1 cellular context compared by ENCODE assay signal in genomic region chr10:70671619-70672164, GRCh38.
TF ChIP-seq lines count a peak whose summit lies in the region.

No MANE protein-coding gene starts in this region.

TF ChIP-seq in K562, 482 proteins besides CTCF, POLR2A, EP300 and RAD21 (continued from another document and continues in another):
- TF ChIP-seq HMBOX1 (IDR thresholded peaks at IDR 0.05), result no peak
- peak; percentile 85 for TF ChIP-seq FOXP4 (CRISPR knock-in tag; IDR thresholded peaks at IDR 0.05; ENCODE audit: borderline replicate concordance)
- TF ChIP-seq KDM5B (IDR thresholded peaks at IDR 0.05; ENCODE audit: insufficient replicate concordance, low read depth, low read length), result peak; percentile 45
- peak; percentile 31; the same call in 1 of the 2 replicates for TF ChIP-seq SOX6 (IDR thresholded peaks at IDR 0.05)
- no peak for TF ChIP-seq SMAD1 (IDR thresholded peaks at IDR 0.05; ENCODE audit: low read depth, low read length, partially characterized antibody)
- peak; percentile 63; the same call in 1 of the 2 replicates for TF ChIP-seq KLF6 (CRISPR knock-in tag; IDR thresholded peaks at IDR 0.05; ENCODE audit: borderline replicate concordance)
- TF ChIP-seq KAT2B (IDR thresholded peaks at IDR 0.05; ENCODE audit: low read depth, low read length), result no peak
- TF ChIP-seq ZBTB33 (CRISPR knock-in tag; IDR thresholded peaks at IDR 0.05), result 0 out of 2 replicates have a peak, but pooled peaks have one; percentile 26
- TF ChIP-seq NR3C1 (CRISPR knock-in tag; IDR thresholded peaks at IDR 0.05), result no peak
- no peak for TF ChIP-seq FIP1L1 (IDR thresholded peaks at IDR 0.05; ENCODE audit: low read depth, low read length, poor library complexity, severe bottlenecking)
- no peak for TF ChIP-seq MAFK (IDR thresholded peaks at IDR 0.05; ENCODE audit: low read length)
- TF ChIP-seq GTF2A2 (tag; IDR thresholded peaks at IDR 0.05), result no peak
- peak; percentile 61; the same call in 1 of the 2 replicates for TF ChIP-seq ZNF764 (CRISPR knock-in tag; IDR thresholded peaks at IDR 0.05; ENCODE audit: low read depth)
- peak; percentile 75 for TF ChIP-seq NCOA1 (IDR thresholded peaks at IDR 0.05; ENCODE audit: low read depth)
- TF ChIP-seq FOSL1 (tag; conservative IDR thresholded peaks at IDR 0.05), result no peak
- TF ChIP-seq ZNF436 (CRISPR knock-in tag; IDR thresholded peaks at IDR 0.05), result no peak
- TF ChIP-seq IRF9 (tag; IDR thresholded peaks at IDR 0.05), result no peak; the same call in 1 of the 2 replicates
- 0 out of 2 replicates have a peak, but pooled peaks have one; percentile 29 for TF ChIP-seq ZBTB12 (CRISPR knock-in tag; IDR thresholded peaks at IDR 0.05)
- peak; percentile 10; the same call in 1 of the 2 replicates for TF ChIP-seq TFE3 (CRISPR knock-in tag; IDR thresholded peaks at IDR 0.05)
- TF ChIP-seq ARNT (IDR thresholded peaks at IDR 0.05), result peak in 1 of 2 experiments; percentile 86; a peak in 3 of 4 replicates
- peak; percentile 56; the same call in 1 of the 2 replicates for TF ChIP-seq PYGO2 (tag; IDR thresholded peaks at IDR 0.05)
- no peak for TF ChIP-seq MGA (IDR thresholded peaks at IDR 0.05)
- TF ChIP-seq LCOR (CRISPR knock-in tag; IDR thresholded peaks at IDR 0.05), result peak; percentile 87
- TF ChIP-seq PCBP2 (IDR thresholded peaks at IDR 0.05; ENCODE audit: low read depth, low read length, poor library complexity, severe bottlenecking), result no peak
- no peak for TF ChIP-seq CEBPG (CRISPR knock-in tag; IDR thresholded peaks at IDR 0.05)
- TF ChIP-seq CEBPG (tag; conservative IDR thresholded peaks at IDR 0.05 in 1 of 2, IDR thresholded peaks at IDR 0.05 in 1 of 2), result no peak
- no peak for TF ChIP-seq TARDBP (IDR thresholded peaks at IDR 0.05)
- TF ChIP-seq RCOR1 (IDR thresholded peaks at IDR 0.05; ENCODE audit: borderline replicate concordance in 1 of 2, low read depth in 2 of 2, low read length in 2 of 2), result peak; percentile 94 to 98
- peak; percentile 74 for TF ChIP-seq SMARCE1 (IDR thresholded peaks at IDR 0.05)
- peak; percentile 61 for TF ChIP-seq DEAF1 (CRISPR knock-in tag; IDR thresholded peaks at IDR 0.05)
- TF ChIP-seq ZNF589 (CRISPR knock-in tag; IDR thresholded peaks at IDR 0.05; ENCODE audit: low read depth), result no peak
- no peak for TF ChIP-seq SMARCC2 (IDR thresholded peaks at IDR 0.05; ENCODE audit: low read depth)
- no peak for TF ChIP-seq MED1 (CRISPR knock-in tag; IDR thresholded peaks at IDR 0.05; ENCODE audit: borderline replicate concordance)
- no peak for TF ChIP-seq POLR3A (IDR thresholded peaks at IDR 0.05; ENCODE audit: borderline replicate concordance, extremely low read depth, insufficient read depth, insufficient read length)
- no peak for TF ChIP-seq ZNF408 (CRISPR knock-in tag; IDR thresholded peaks at IDR 0.05; ENCODE audit: low read depth)
- TF ChIP-seq SNRNP70 (optimal IDR thresholded peaks at IDR 0.05; ENCODE audit: low read depth, low read length), result no peak
- TF ChIP-seq POLR2G (IDR thresholded peaks at IDR 0.05; ENCODE audit: low read depth, low read length), result no peak
- TF ChIP-seq ZC3H11A (IDR thresholded peaks at IDR 0.05; ENCODE audit: low read depth, low read length), result no peak
- TF ChIP-seq PPARD (CRISPR knock-in tag; IDR thresholded peaks at IDR 0.05), result no peak
